In the genomic region with DNA sequence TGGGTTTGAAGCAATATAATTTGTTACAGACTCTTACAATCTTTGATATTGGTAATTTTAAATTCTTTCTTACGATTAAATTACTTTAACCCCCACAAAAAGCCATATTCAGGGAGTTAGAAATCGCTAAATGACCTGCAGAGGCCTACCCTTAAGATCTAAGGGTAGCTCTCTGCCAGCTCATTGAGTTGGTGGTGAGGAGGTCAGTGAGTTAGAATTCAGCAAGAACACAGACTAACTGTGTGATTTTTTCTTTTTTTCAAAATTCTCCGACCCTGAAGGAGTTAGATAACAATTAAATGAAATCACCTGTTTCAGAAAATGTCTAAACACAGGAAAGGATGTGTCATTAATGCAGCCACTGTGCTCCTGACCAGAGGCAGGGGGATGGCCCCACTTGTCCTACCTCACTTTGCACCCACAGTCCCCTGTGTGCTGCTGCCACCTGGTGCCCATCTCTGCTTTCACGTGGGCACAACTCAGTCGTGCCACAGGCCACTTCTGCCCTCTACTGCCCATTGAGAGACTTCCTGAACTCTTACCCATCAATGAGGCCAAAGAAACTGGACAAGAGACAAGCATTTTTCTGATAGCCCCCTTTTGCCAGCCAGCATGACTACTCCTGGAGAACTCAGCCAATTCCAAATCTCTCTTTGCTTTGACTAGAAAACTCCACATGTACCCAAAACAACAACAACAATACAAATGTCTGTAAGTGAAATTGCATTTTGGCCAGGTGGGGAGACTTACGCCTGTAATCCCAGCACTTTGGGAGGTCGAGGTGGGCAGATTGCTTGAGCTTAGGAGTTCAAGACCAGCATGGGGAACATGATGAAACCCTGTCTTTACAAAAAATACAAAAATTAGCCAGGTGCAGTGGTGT, we compare ENCODE assay signal across 8 cellular contexts. TPM values are rescaled to one million over a fixed set of nuclear protein-coding genes. Genes with fewer than 3 reads are reported as not detected.
DNase-seq lines count a peak whose midpoint lies in the region; ATAC-seq and TF ChIP-seq lines count a peak whose summit lies in the region.

No MANE protein-coding gene starts in this region.

- TF ChIP-seq CTCF in HEK293 (tag by site-specific recombination; IDR thresholded peaks at IDR 0.05) = peak; percentile 99
- peak; percentile 98 for TF ChIP-seq CTCF in cardiac muscle cell (IDR thresholded peaks at IDR 0.05; ENCODE audit: low read depth, low read length)

- intact Hi-C loops in aorta (cut with DNase I) = loop anchor here (1.0 to 5.0 kb wide), 4 partner anchors 37 to 109 kb away; a partner anchor contains a TSS

- POLR2A ChIA-PET in HEK293 (lab: Yijun Ruan, JAX) = interaction anchor here (1.2 to 2.8 kb wide), 3 partner anchors 24 to 32 kb away, joined by 3 to 14 read pairs (median 10); a partner anchor contains a TSS

- H3K9me3 Mint-ChIP-seq in activated naive CD4-positive, alpha-beta T cell treated with anti-CD3 and anti-CD28 coated beads, Interleukin-2, amount 50 U/mL, for 72 hours = no peaks in the 10 kb centered on the region

- H3K36me3 Mint-ChIP-seq in activated naive CD4-positive, alpha-beta T cell treated with anti-CD3 and anti-CD28 coated beads, Interleukin-2, amount 50 U/mL, for 72 hours = no peaks in the 10 kb centered on the region

- H3K4me3 ChIP-seq in HEK293 (ENCODE audit: low read depth, low read length) = no peak overlapping the region
- H3K4me3 ChIP-seq in cardiac muscle cell = no peak overlapping the region
- H3K4me3 ChIP-seq in aorta (ENCODE audit: low read length in 2 of 2) = no peak overlapping the region

- H3K4me1 ChIP-seq in HEK293 (ENCODE audit: control insufficient read depth, insufficient read depth, low read length) (no peaks in the 10 kb centered on the region), cardiac muscle cell (ENCODE audit: low read depth) (no peaks in the 10 kb centered on the region), aorta (ENCODE audit: control insufficient read depth in 1 of 2, insufficient read depth in 2 of 2, low read length in 2 of 2) (no peaks in the 10 kb centered on the region)

- H3K27ac Mint-ChIP-seq in activated naive CD4-positive, alpha-beta T cell treated with anti-CD3 and anti-CD28 coated beads, Interleukin-2, amount 50 U/mL, for 72 hours = peak overlapping the region; percentile 23 to 54

- ATAC-seq in activated naive CD4-positive, alpha-beta T cell treated with anti-CD3 and anti-CD28 coated beads, Interleukin-2, amount 50 U/mL, for 72 hours = peak; percentile 99
- peak; percentile 92 for ATAC-seq in aorta (ENCODE audit: low FRiP score)

- H3K9me3 ChIP-seq in HEK293 (ENCODE audit: control insufficient read depth, insufficient read depth, low read depth, low read length) (no peaks in the 10 kb centered on the region), cardiac muscle cell (ENCODE audit: low read depth) (no peaks in the 10 kb centered on the region), aorta (ENCODE audit: control insufficient read depth, low read length) (no peaks in the 10 kb centered on the region)

- DNase-seq in GDM1 (lab: John Stamatoyannopoulos, UW) = peak; percentile 74
- DNase-seq in NCI-H1105 treated with DMSO at 0.1 percent for 48 hours (lab: John Stamatoyannopoulos, UW) = peak; percentile 87
- peak; percentile 65 to 72 for DNase-seq in SW 1271 (lab: John Stamatoyannopoulos, UW)
- peak; percentile 71 to 82 for DNase-seq in activated naive CD4-positive, alpha-beta T cell treated with anti-CD3 and anti-CD28 coated beads, Interleukin-2, amount 50 U/mL, for 72 hours (ENCODE audit: low spot score in 2 of 2)
- DNase-seq in cardiac muscle cell (ENCODE audit: low read depth in 1 of 2, low spot score in 1 of 2) = peak; percentile 78 to 92
- peak; percentile 79 for DNase-seq in pulmonary artery endothelial cell (ENCODE audit: low read depth, low spot score)
- peak; percentile 91 to 94 for DNase-seq in aorta

- H3K36me3 ChIP-seq in HEK293 (ENCODE audit: control insufficient read depth in 2 of 2, insufficient read depth in 1 of 2, low read length in 2 of 2) (no peaks in the 10 kb centered on the region), cardiac muscle cell (no peaks in the 10 kb centered on the region), aorta (ENCODE audit: control insufficient read depth in 1 of 2, insufficient read depth in 2 of 2, low read length in 1 of 2) (no peaks in the 10 kb centered on the region)

- CTCF ChIA-PET in HEK293 (lab: Yijun Ruan, JAX) = interaction anchor here (0.6 to 13.2 kb wide), 72 partner anchors 9 to 1361 kb away, joined by 3 to 415 read pairs (median 4); a partner anchor contains a TSS

- H3K27ac ChIP-seq in HEK293 (ENCODE audit: extremely low read depth, low read depth, low read length) (no peak overlapping the region), cardiac muscle cell (no peak overlapping the region), aorta (ENCODE audit: low read depth in 1 of 2, low read length in 2 of 2) (no peak overlapping the region)

- 43 to 44% methylated on average over 7 of the region's 7 CpGs for WGBS in aorta, 2 donors

- H3K27me3 ChIP-seq in cardiac muscle cell = no peaks in the 10 kb centered on the region
- H3K27me3 ChIP-seq in aorta (ENCODE audit: control insufficient read depth in 1 of 2, insufficient read depth in 2 of 2, low read length in 1 of 2) = no peaks in the 10 kb centered on the region

TF ChIP-seq in HEK293, 187 proteins besides CTCF, POLR2A, EP300 and RAD21 (continues in another document):
- TF ChIP-seq, protein P1, sequence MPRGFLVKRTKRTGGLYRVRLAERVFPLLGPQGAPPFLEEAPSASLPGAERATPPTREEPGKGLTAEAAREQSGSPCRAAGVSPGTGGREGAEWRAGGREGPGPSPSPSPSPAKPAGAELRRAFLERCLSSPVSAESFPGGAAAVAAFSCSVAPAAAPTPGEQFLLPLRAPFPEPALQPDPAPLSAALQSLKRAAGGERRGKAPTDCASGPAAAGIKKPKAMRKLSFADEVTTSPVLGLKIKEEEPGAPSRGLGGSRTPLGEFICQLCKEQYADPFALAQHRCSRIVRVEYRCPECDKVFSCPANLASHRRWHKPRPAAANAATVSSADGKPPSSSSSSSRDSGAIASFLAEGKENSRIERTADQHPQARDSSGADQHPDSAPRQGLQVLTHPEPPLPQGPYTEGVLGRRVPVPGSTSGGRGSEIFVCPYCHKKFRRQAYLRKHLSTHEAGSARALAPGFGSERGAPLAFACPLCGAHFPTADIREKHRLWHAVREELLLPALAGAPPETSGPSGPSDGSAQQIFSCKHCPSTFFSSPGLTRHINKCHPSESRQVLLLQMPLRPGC (tag by site-specific recombination; IDR thresholded peaks at IDR 0.05) = no peak
- TF ChIP-seq SP7 (tag by site-specific recombination; IDR thresholded peaks at IDR 0.05) = 0 out of 2 replicates have a peak, but pooled peaks have one; percentile 13
- TF ChIP-seq ZFHX2 (tag by site-specific recombination; conservative IDR thresholded peaks at IDR 0.05) = peak; percentile 88
- peak; percentile 96 for TF ChIP-seq ZNF654 (tag by site-specific recombination; IDR thresholded peaks at IDR 0.05; ENCODE audit: low read depth)
- no peak for TF ChIP-seq ZNF10 (tag by site-specific recombination; IDR thresholded peaks at IDR 0.05)
- TF ChIP-seq ZBTB1 (tag by site-specific recombination; IDR thresholded peaks at IDR 0.05) = no peak
- no peak for TF ChIP-seq ZNF664 (tag by site-specific recombination; IDR thresholded peaks at IDR 0.05)
- TF ChIP-seq TRIM28 (IDR thresholded peaks at IDR 0.05; ENCODE audit: borderline replicate concordance, low read length) = no peak
- TF ChIP-seq ZNF677 (tag by site-specific recombination; IDR thresholded peaks at IDR 0.05) = no peak
- 0 out of 2 replicates have a peak, but pooled peaks have one; percentile 26 for TF ChIP-seq KLF16 (tag by site-specific recombination; IDR thresholded peaks at IDR 0.05)
- peak; percentile 32; the same call in 1 of the 2 replicates for TF ChIP-seq ZFP69B (tag by site-specific recombination; IDR thresholded peaks at IDR 0.05)
- no peak for TF ChIP-seq GLI4 (tag by site-specific recombination; IDR thresholded peaks at IDR 0.05)
- no peak for TF ChIP-seq GLIS1 (tag by site-specific recombination; IDR thresholded peaks at IDR 0.05)

RNA-seq across cellular contexts. Expression of a gene that starts 8.4 kb away (rescaled TPM):
- total RNA-seq in activated naive CD4-positive, alpha-beta T cell treated with anti-CD3 and anti-CD28 coated beads, Interleukin-2, amount 50 U/mL, for 72 hours = 1 to 10 TPM; 1.2 to 2.8 TPM
- total RNA-seq in cardiac muscle cell = 0.14 TPM in 1 of 2 replicates, not detected in the other
- polyA plus RNA-seq in cardiac muscle cell = not detected in 2 replicates
- total RNA-seq in pulmonary artery endothelial cell = 0.32 and 1.4 TPM in 2 replicates
- total RNA-seq in aorta = 1 to 10 TPM; 2.5 to 2.7 TPM
- 1 to 10 TPM in 1 of 2 donors, not detected in 1; 2.7 TPM for polyA plus RNA-seq in aorta

RNA-seq across cellular contexts. Expression of a gene that starts 29.1 kb away (rescaled TPM):
- under 1 TPM in 1 of 2 donors, not detected in 1; 0.18 TPM for total RNA-seq in activated naive CD4-positive, alpha-beta T cell treated with anti-CD3 and anti-CD28 coated beads, Interleukin-2, amount 50 U/mL, for 72 hours
- not detected in 2 replicates for total RNA-seq in cardiac muscle cell
- not detected in 2 replicates for polyA plus RNA-seq in cardiac muscle cell
- total RNA-seq in pulmonary artery endothelial cell = not detected in 2 replicates
- total RNA-seq in aorta = under 1 TPM in 1 of 2 donors, not detected in 1; 0.21 TPM
- under 1 TPM in 1 of 2 donors, not detected in 1; 0.56 TPM for polyA plus RNA-seq in aorta

RNA-seq across cellular contexts. Expression of a gene that starts 33.8 kb away (rescaled TPM):
- total RNA-seq in activated naive CD4-positive, alpha-beta T cell treated with anti-CD3 and anti-CD28 coated beads, Interleukin-2, amount 50 U/mL, for 72 hours = 100 to 1,000 TPM; 391 to 559 TPM
- 3.8 and 14.4 TPM in 2 replicates for total RNA-seq in cardiac muscle cell
- polyA plus RNA-seq in cardiac muscle cell = 17.9 and 18.5 TPM in 2 replicates
- 487 and 627 TPM in 2 replicates for total RNA-seq in pulmonary artery endothelial cell
- 100 to 1,000 TPM; 316 to 350 TPM for total RNA-seq in aorta
- 100 to 1,000 TPM; 349 to 383 TPM for polyA plus RNA-seq in aorta

RNA-seq across cellular contexts. Expression of a gene that starts 53.9 kb away (rescaled TPM):
- total RNA-seq in activated naive CD4-positive, alpha-beta T cell treated with anti-CD3 and anti-CD28 coated beads, Interleukin-2, amount 50 U/mL, for 72 hours = not detected
- total RNA-seq in cardiac muscle cell (1.7 and 4.1 TPM in 2 replicates), pulmonary artery endothelial cell (0.04 TPM in 1 of 2 replicates, not detected in the other), aorta (under 1 TPM in 1 of 2 donors, not detected in 1; 0.30 TPM)
- polyA plus RNA-seq in cardiac muscle cell (2.3 and 4.2 TPM in 2 replicates), aorta (1 to 10 TPM in 1 of 2 donors, under 1 TPM in 1; 0.05 to 1.0 TPM)

Comparison
In these comparisons a context has a peak if more than half of its experiments do, and no peak if none do; other contexts are left out.
1. RNA of a gene that starts 33.8 kb away (total RNA-seq): 487 to 627 TPM in pulmonary artery endothelial cell, 391 to 559 TPM in activated naive CD4-positive, alpha-beta T cell treated with anti-CD3 and anti-CD28 coated beads, Interleukin-2, amount 50 U/mL, for 72 hours and 316 to 350 TPM in aorta; 3.8 to 14.4 TPM in cardiac muscle cell; every median in the first group is over 10 times any median in the second.
2. Peak in every context shown above with its lines, with median percentiles within 50 percentile points of each other: DNase-seq.